Comparison of ENCODE assay signal across 1 cellular context in genomic region chr6:36758516-36759176, GRCh38.
TF ChIP-seq lines count a peak whose summit lies in the region.

No MANE protein-coding gene starts in this region.

TF ChIP-seq in HepG2, 621 proteins besides CTCF, POLR2A, EP300 and RAD21 (continued from another document):
- TF ChIP-seq ARID5B (CRISPR knock-in tag; IDR thresholded peaks at IDR 0.05): no peak
- no peak for TF ChIP-seq TOE1 (CRISPR knock-in tag; IDR thresholded peaks at IDR 0.05)
- no peak for TF ChIP-seq NFRKB (IDR thresholded peaks at IDR 0.05)
- TF ChIP-seq TP53 (CRISPR knock-in tag; conservative IDR thresholded peaks at IDR 0.05): no peak
- TF ChIP-seq ZNF589 (CRISPR knock-in tag; conservative IDR thresholded peaks at IDR 0.05): no peak
- no peak for TF ChIP-seq ZNF24 (IDR thresholded peaks at IDR 0.05)
- TF ChIP-seq FOXK1 (CRISPR knock-in tag; IDR thresholded peaks at IDR 0.05; ENCODE audit: borderline replicate concordance, low read depth): no peak
- no peak for TF ChIP-seq ZNF205 (CRISPR knock-in tag; IDR thresholded peaks at IDR 0.05)
- no peak for TF ChIP-seq DNMT1 (CRISPR knock-in tag; IDR thresholded peaks at IDR 0.05)
- TF ChIP-seq CSRNP1 (CRISPR knock-in tag; IDR thresholded peaks at IDR 0.05): peak; percentile 52; the same call in 1 of the 2 replicates
- no peak for TF ChIP-seq ZNF768 (CRISPR knock-in tag; IDR thresholded peaks at IDR 0.05)
- 0 out of 2 replicates have a peak, but pooled peaks have one; percentile 24 for TF ChIP-seq ZBTB34 (CRISPR knock-in tag; IDR thresholded peaks at IDR 0.05)
- TF ChIP-seq ATF4 (CRISPR knock-in tag; IDR thresholded peaks at IDR 0.05): no peak
- no peak for TF ChIP-seq JUNB (CRISPR knock-in tag; IDR thresholded peaks at IDR 0.05; ENCODE audit: borderline replicate concordance)
- no peak for TF ChIP-seq ZNF777 (CRISPR knock-in tag; IDR thresholded peaks at IDR 0.05)
- TF ChIP-seq ZNF704 (CRISPR knock-in tag; IDR thresholded peaks at IDR 0.05; ENCODE audit: borderline replicate concordance): no peak
- no peak for TF ChIP-seq SP5 (CRISPR knock-in tag; IDR thresholded peaks at IDR 0.05; ENCODE audit: borderline replicate concordance, low read depth)
- 0 out of 2 replicates have a peak, but pooled peaks have one; percentile 6 for TF ChIP-seq SALL1 (CRISPR knock-in tag; IDR thresholded peaks at IDR 0.05)
- 0 out of 2 replicates have a peak, but pooled peaks have one; percentile 35 for TF ChIP-seq YEATS4 (CRISPR knock-in tag; IDR thresholded peaks at IDR 0.05; ENCODE audit: borderline replicate concordance)
- TF ChIP-seq MBNL3 (CRISPR knock-in tag; conservative IDR thresholded peaks at IDR 0.05): no peak
- TF ChIP-seq DR1 (CRISPR knock-in tag; IDR thresholded peaks at IDR 0.05): 0 out of 2 replicates have a peak, but pooled peaks have one; percentile 14
- no peak for TF ChIP-seq RXRA (CRISPR knock-in tag; IDR thresholded peaks at IDR 0.05)
- no peak for TF ChIP-seq ZNF383 (CRISPR knock-in tag; IDR thresholded peaks at IDR 0.05; ENCODE audit: borderline replicate concordance)
- 0 out of 2 replicates have a peak, but pooled peaks have one; percentile 45 for TF ChIP-seq SALL2 (CRISPR knock-in tag; IDR thresholded peaks at IDR 0.05)
- TF ChIP-seq SMAD9 (CRISPR knock-in tag; IDR thresholded peaks at IDR 0.05): no peak
- TF ChIP-seq NFKB2 (CRISPR knock-in tag; IDR thresholded peaks at IDR 0.05; ENCODE audit: borderline replicate concordance): no peak
- TF ChIP-seq KDM2A (CRISPR knock-in tag; IDR thresholded peaks at IDR 0.05; ENCODE audit: borderline replicate concordance, low read depth): no peak
- no peak for TF ChIP-seq CREM (IDR thresholded peaks at IDR 0.05)
- TF ChIP-seq CREM (CRISPR knock-in tag; IDR thresholded peaks at IDR 0.05): no peak
- no peak for TF ChIP-seq GFI1 (CRISPR knock-in tag; IDR thresholded peaks at IDR 0.05; ENCODE audit: borderline replicate concordance)
- TF ChIP-seq ZBTB43 (CRISPR knock-in tag; conservative IDR thresholded peaks at IDR 0.05): no peak
- no peak for TF ChIP-seq PCBP1 (IDR thresholded peaks at IDR 0.05; ENCODE audit: borderline replicate concordance, low read depth, low read length)
